Comparison of ENCODE assay signal across 22 cellular contexts in the genomic region with DNA sequence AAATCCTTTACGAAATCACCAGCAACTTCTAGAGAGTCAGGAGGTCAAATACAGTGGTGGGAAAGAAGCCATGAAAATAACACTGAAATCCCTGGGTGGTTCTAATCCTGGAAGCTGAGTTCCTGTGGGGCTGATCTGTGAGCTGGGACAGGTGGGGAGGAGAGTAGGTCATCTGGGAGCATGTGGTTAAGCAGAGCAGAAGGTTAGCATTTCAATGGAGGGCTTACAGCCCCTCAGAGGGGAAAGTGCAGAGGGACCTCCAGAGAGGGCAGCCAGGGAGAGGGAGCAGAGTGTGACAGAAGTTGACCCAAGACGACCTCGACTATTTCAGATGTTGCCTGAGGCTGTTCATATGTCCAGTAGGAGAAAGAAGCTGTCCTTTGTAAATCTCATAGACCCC. TPM values are rescaled to one million over a fixed set of nuclear protein-coding genes. Genes with fewer than 3 reads are reported as not detected.
DNase-seq lines count a peak whose midpoint lies in the region; ATAC-seq and TF ChIP-seq lines count a peak whose summit lies in the region.
"Had no signal": no experiment of that assay in that cellular context is flagged by ENCODE, and none has a peak within 500 bp of the region (broad histone marks: within the 10 kb centered on the region; RNA-seq: fewer than 3 reads in every experiment).

No MANE protein-coding gene starts in this region.

- POLR2A ChIA-PET in activated CD4-positive, alpha-beta T cell treated with anti-CD3 and anti-CD28 coated beads, Interleukin-2, amount 10 ng/mL, durations not matched to agents 7 days and 5 days (lab: Charles Lee) = interaction anchor here (0.8 kb wide), 1 partner anchor 19 kb away, joined by 3 read pairs; no protein-coding TSS in a partner anchor
- POLR2A ChIA-PET in CD4-positive, alpha-beta memory T cell (lab: Charles Lee; ENCODE audit: partially characterized antibody) = interaction anchor here (0.9 to 12.7 kb wide), 8 partner anchors 9 to 136 kb away, joined by 3 to 110 read pairs (median 5); partner anchors contain the start of genes FCMR, IL10 and IL19

- no peak for DNase-seq in activated CD4-positive, alpha-beta T cell treated with anti-CD3 and anti-CD28 coated beads, Interleukin-2, amount 10 ng/mL, durations not matched to agents 7 days and 5 days
- DNase-seq in activated CD4-positive, alpha-beta T cell treated with anti-CD3 and anti-CD28 coated beads for 48 hours = no peak
- DNase-seq in CD4-positive, alpha-beta memory T cell = no peak
- DNase-seq in SKM-1 treated with dmso at 0.1 percent for 144 hours (lab: John Stamatoyannopoulos, UW; ENCODE audit: unreplicated experiment) = peak; percentile 53
- DNase-seq in natural killer cell = no peak
- DNase-seq in testis = no peak
- no peak for DNase-seq in gastrocnemius medialis
- DNase-seq: COR-L47; EL; NCI-H1694 treated with DMSO at 0.1 percent for 48 hours; NCI-H226; NK-92 treated with Interleukin-12 subunit alpha and Interleukin-12 subunit beta, amount 100 ng/mL, for 24 hours; nucleus accumbens; stimulated activated naive CD4-positive, alpha-beta T cell; transverse colon had no signal

- intact Hi-C loops in CD4-positive, alpha-beta memory T cell (cut with micrococcal nuclease) = loop anchor here (2.0 kb wide), 1 partner anchor 15 kb away; the partner anchor contains the start of gene IL19
- intact Hi-C loops in natural killer cell (cut with micrococcal nuclease) (loop anchor here (5.0 kb wide), 1 partner anchor 48 kb away; no protein-coding TSS in a partner anchor), testis (cut with DNase I; ENCODE audit: low total_unique reads) (no loop called here), gastrocnemius medialis (cut with DNase I; ENCODE audit: low total_unique reads) (no loop called here)

- no peaks in the 10 kb centered on the region for H3K27me3 ChIP-seq in CD4-positive, alpha-beta memory T cell (ENCODE audit: insufficient read depth, low read length)
- H3K27me3 ChIP-seq in testis (no peaks in the 10 kb centered on the region), gastrocnemius medialis (no peaks in the 10 kb centered on the region)
- H3K27me3 ChIP-seq: transverse colon had no signal

- CTCF ChIA-PET in activated CD4-positive, alpha-beta T cell treated with anti-CD3 and anti-CD28 coated beads, Interleukin-2, amount 10 ng/mL, durations not matched to agents 7 days and 5 days (lab: Charles Lee) = interaction anchor here (0.8 to 3.1 kb wide), 12 partner anchors 12 to 134 kb away, joined by 3 to 18 read pairs (median 4); partner anchors contain the start of gene IL19
- CTCF ChIA-PET in CD4-positive, alpha-beta memory T cell (lab: Charles Lee; ENCODE audit: partially characterized antibody) = interaction anchor here (1.1 to 5.2 kb wide), 8 partner anchors 11 to 148 kb away, joined by 3 to 25 read pairs (median 4); no protein-coding TSS in a partner anchor

- peaks cover 29% of the 10 kb centered on the region for H3K27me3 Mint-ChIP-seq in activated CD4-positive, alpha-beta T cell treated with anti-CD3 and anti-CD28 coated beads, Interleukin-2, amount 10 ng/mL, durations not matched to agents 7 days and 5 days
- no peaks in the 10 kb centered on the region for H3K27me3 Mint-ChIP-seq in CD4-positive, alpha-beta memory T cell
- H3K27me3 Mint-ChIP-seq in natural killer cell (ENCODE audit: low read depth in 2 of 2) = peaks cover 30 to 68% of the 10 kb centered on the region in 2 donors

- no peaks in the 10 kb centered on the region for H3K9me3 ChIP-seq in CD4-positive, alpha-beta memory T cell (ENCODE audit: control insufficient read depth in 1 of 2, low read length in 2 of 2)
- no peaks in the 10 kb centered on the region for H3K9me3 ChIP-seq in testis
- H3K9me3 ChIP-seq in gastrocnemius medialis = no peaks in the 10 kb centered on the region
- H3K9me3 ChIP-seq: transverse colon had no signal

- H3K27ac ChIP-seq in CD4-positive, alpha-beta memory T cell (ENCODE audit: low read depth, low read length) = no peak overlapping the region
- H3K27ac ChIP-seq in testis (no peak overlapping the region), gastrocnemius medialis (no peak overlapping the region)
- H3K27ac ChIP-seq: transverse colon had no signal

- peaks cover 69% of the 10 kb centered on the region for H3K4me1 Mint-ChIP-seq in activated CD4-positive, alpha-beta T cell treated with anti-CD3 and anti-CD28 coated beads, Interleukin-2, amount 10 ng/mL, durations not matched to agents 7 days and 5 days
- H3K4me1 Mint-ChIP-seq in CD4-positive, alpha-beta memory T cell = peaks cover 38 to 69% (median 51%) of the 10 kb centered on the region in 4 donors
- peaks cover 52 to 54% of the 10 kb centered on the region in 2 donors for H3K4me1 Mint-ChIP-seq in natural killer cell

- H3K27ac Mint-ChIP-seq in activated CD4-positive, alpha-beta T cell treated with anti-CD3 and anti-CD28 coated beads, Interleukin-2, amount 10 ng/mL, durations not matched to agents 7 days and 5 days = peak overlapping the region; percentile 16
- H3K27ac Mint-ChIP-seq in CD4-positive, alpha-beta memory T cell = peak overlapping the region in 6 of 7 donors; percentile 24 to 96 (median 91)
- H3K27ac Mint-ChIP-seq in natural killer cell = no peak overlapping the region

- no peaks in the 10 kb centered on the region for H3K36me3 ChIP-seq in CD4-positive, alpha-beta memory T cell (ENCODE audit: insufficient read depth, low read length)
- H3K36me3 ChIP-seq in testis (ENCODE audit: low read depth, missing control alignments) = no peaks in the 10 kb centered on the region
- H3K36me3 ChIP-seq in gastrocnemius medialis = no peaks in the 10 kb centered on the region
- H3K36me3 ChIP-seq: transverse colon had no signal

- peaks cover 37% of the 10 kb centered on the region for H3K4me1 ChIP-seq in CD4-positive, alpha-beta memory T cell (ENCODE audit: insufficient read depth, low read length)
- H3K4me1 ChIP-seq in testis (no peaks in the 10 kb centered on the region), gastrocnemius medialis (no peaks in the 10 kb centered on the region)
- H3K4me1 ChIP-seq: transverse colon had no signal

- in situ Hi-C loops in gastrocnemius medialis (cut with MboI; ENCODE audit: low sequenced_read_pairs in 4 of 4) = no loop called here

- WGBS in testis, 2 donors = 82 to 89% methylated on average over 3 of the region's 3 CpGs

- H3K4me3 Mint-ChIP-seq in activated CD4-positive, alpha-beta T cell treated with anti-CD3 and anti-CD28 coated beads, Interleukin-2, amount 10 ng/mL, durations not matched to agents 7 days and 5 days = no peak overlapping the region
- peak overlapping the region in 5 of 8 donors; percentile 16 to 82 (median 23) for H3K4me3 Mint-ChIP-seq in CD4-positive, alpha-beta memory T cell
- H3K4me3 Mint-ChIP-seq in natural killer cell = peak overlapping the region; percentile 14

- H3K9me3 Mint-ChIP-seq in activated CD4-positive, alpha-beta T cell treated with anti-CD3 and anti-CD28 coated beads, Interleukin-2, amount 10 ng/mL, durations not matched to agents 7 days and 5 days = no peaks in the 10 kb centered on the region
- peaks cover 0 to 3% (median 0%) of the 10 kb centered on the region in 8 donors for H3K9me3 Mint-ChIP-seq in CD4-positive, alpha-beta memory T cell
- H3K9me3 Mint-ChIP-seq in natural killer cell = no peaks in the 10 kb centered on the region

- TF ChIP-seq CTCF in natural killer cell (IDR thresholded peaks at IDR 0.05) = no peak
- TF ChIP-seq CTCF in testis (IDR thresholded peaks at IDR 0.05) = no peak
- no peak for TF ChIP-seq CTCF in gastrocnemius medialis (IDR thresholded peaks at IDR 0.05 in 4 of 5, conservative IDR thresholded peaks at IDR 0.05 in 1 of 5)

- no peak for ATAC-seq in natural killer cell
- ATAC-seq in HG03571 (IDR thresholded peaks at IDR 0.05; ENCODE audit: unreplicated experiment) = no peak
- no peak for ATAC-seq in gastrocnemius medialis
- ATAC-seq: esophagus mucosa, left lobe of liver had no signal

- H3K4me3 ChIP-seq in CD4-positive, alpha-beta memory T cell (ENCODE audit: low read length in 2 of 2) = peak overlapping the region in 1 of 2 donors; percentile 3
- H3K4me3 ChIP-seq in testis (no peak overlapping the region), gastrocnemius medialis (no peak overlapping the region)
- H3K4me3 ChIP-seq: transverse colon had no signal

- peaks cover 9% of the 10 kb centered on the region for H3K36me3 Mint-ChIP-seq in activated CD4-positive, alpha-beta T cell treated with anti-CD3 and anti-CD28 coated beads, Interleukin-2, amount 10 ng/mL, durations not matched to agents 7 days and 5 days (ENCODE audit: low read depth)
- no peaks in the 10 kb centered on the region for H3K36me3 Mint-ChIP-seq in CD4-positive, alpha-beta memory T cell
- H3K36me3 Mint-ChIP-seq in natural killer cell = no peaks in the 10 kb centered on the region

- TF ChIP-seq POLR2A in testis (IDR thresholded peaks at IDR 0.05) = no peak
- TF ChIP-seq POLR2A in gastrocnemius medialis (IDR thresholded peaks at IDR 0.05) = no peak

RNA-seq across cellular contexts. Expression of gene IL10, which starts 13.1 kb away (rescaled TPM):
- under 1 TPM; 0.12 to 0.15 TPM for total RNA-seq in activated CD4-positive, alpha-beta T cell treated with anti-CD3 and anti-CD28 coated beads, Interleukin-2, amount 10 ng/mL, durations not matched to agents 7 days and 5 days
- under 1 TPM; 0.28 to 0.32 TPM for total RNA-seq in CD4-positive, alpha-beta memory T cell
- polyA plus RNA-seq in CD4-positive, alpha-beta memory T cell = under 1 TPM; 0.11 to 0.34 TPM
- total RNA-seq in natural killer cell (1 to 10 TPM in 1 of 3 donors, not detected in 2; 1.0 TPM), testis (1 to 10 TPM; 1.4 to 1.7 TPM), gastrocnemius medialis (under 1 TPM; 0.26 to 0.61 (median 0.34) TPM)
- polyA plus RNA-seq in testis (ENCODE audit: insufficient read depth, low read depth, low replicate concordance) = 3.5 TPM
- total RNA-seq: H4 had no signal
- polyA plus RNA-seq: AG04450 had no signal

RNA-seq across cellular contexts. Expression of gene IL19, which starts 14.8 kb away (rescaled TPM):
- not detected for total RNA-seq in activated CD4-positive, alpha-beta T cell treated with anti-CD3 and anti-CD28 coated beads, Interleukin-2, amount 10 ng/mL, durations not matched to agents 7 days and 5 days
- total RNA-seq in CD4-positive, alpha-beta memory T cell = not detected
- polyA plus RNA-seq in CD4-positive, alpha-beta memory T cell = not detected
- not detected for total RNA-seq in natural killer cell
- total RNA-seq in testis = not detected
- polyA plus RNA-seq in testis (ENCODE audit: insufficient read depth, low read depth, low replicate concordance) = 0.37 TPM
- total RNA-seq in gastrocnemius medialis = not detected
- total RNA-seq: cardiac septum; H4; left lobe of liver; T-helper 1 cell treated with Interleukin-12 subunit alpha and Interleukin-12 subunit beta and Interleukin-4 antibody, amounts not matched to agents 30 ng/mL and 1 ng/mL, for 36 hours; transverse colon had no signal

Comparison
In these comparisons a context has a peak if more than half of its experiments do, and no peak if none do; other contexts are left out.
1. H3K27ac Mint-ChIP-seq: peak in activated CD4-positive, alpha-beta T cell treated with anti-CD3 and anti-CD28 coated beads, Interleukin-2, amount 10 ng/mL, durations not matched to agents 7 days and 5 days (single experiment) and CD4-positive, alpha-beta memory T cell (6 of 7); none in natural killer cell (0 of 2).
2. intact Hi-C loops: an anchor here in CD4-positive, alpha-beta memory T cell (2.0 kb wide) and natural killer cell (5.0 kb wide); none called in testis and gastrocnemius medialis.